8 cellular contexts compared by ENCODE assay signal in the genomic region with DNA sequence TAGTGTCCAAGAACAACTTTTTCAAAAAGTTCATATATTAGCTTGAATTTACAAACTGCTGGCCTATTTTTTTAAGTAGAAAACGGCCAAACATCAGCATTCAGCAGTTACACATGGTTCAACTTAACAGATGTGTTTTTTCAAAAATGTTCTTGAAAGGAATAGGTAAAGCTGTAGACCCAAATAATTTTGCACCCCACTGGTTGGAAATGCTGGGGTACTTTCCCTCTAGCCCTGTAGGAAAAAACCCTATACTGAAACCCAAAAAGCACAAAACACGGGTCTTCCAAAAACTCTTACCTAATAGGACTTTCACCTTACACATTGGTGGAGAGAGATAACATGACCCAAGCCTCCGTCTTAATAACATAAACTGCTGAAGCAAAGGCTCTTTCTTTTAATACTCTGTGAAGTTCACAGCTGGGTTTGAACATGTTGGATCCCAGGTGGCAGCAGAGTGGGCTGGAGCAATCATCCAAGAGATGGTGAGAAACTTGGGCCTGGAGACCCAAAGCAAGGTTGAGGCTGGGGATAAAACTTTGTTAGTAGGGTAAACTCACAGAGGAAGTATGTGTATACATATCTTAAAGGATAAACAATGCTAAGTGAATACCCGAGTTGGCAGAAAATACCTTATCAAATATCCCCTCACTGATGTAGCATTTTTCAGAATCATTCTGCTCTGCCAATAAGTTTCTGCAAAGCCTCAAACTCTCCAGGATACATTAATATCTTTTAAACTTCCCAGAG. TPM values are rescaled to one million over a fixed set of nuclear protein-coding genes. Genes with fewer than 3 reads are reported as not detected.
A peak's percentile ranks its signal among the peaks of the same experiment; 100 is the strongest.
DNase-seq lines count a peak whose midpoint lies in the region; ATAC-seq, FAIRE-seq and TF ChIP-seq lines count a peak whose summit lies in the region.

No MANE protein-coding gene starts in this region.

- CTCF ChIA-PET in activated naive CD4-positive, alpha-beta T cell treated with anti-CD3 and anti-CD28 coated beads, Interleukin-2, amount 10 ng/mL, durations not matched to agents 7 days and 5 days (lab: Charles Lee) = interaction anchor here (1.2 to 2.0 kb wide), 2 partner anchors 12 to 16 kb away, joined by 3 to 5 read pairs; no protein-coding TSS in a partner anchor

- H3K4me1 Mint-ChIP-seq in activated naive CD4-positive, alpha-beta T cell treated with anti-CD3 and anti-CD28 coated beads, Interleukin-2, amount 10 ng/mL, durations not matched to agents 7 days and 5 days = peaks cover 83% of the 10 kb centered on the region
- peaks cover 26% of the 10 kb centered on the region for H3K4me1 Mint-ChIP-seq in activated T-helper 17 cell treated with anti-CD3 and anti-CD28 coated beads, Interleukin-2, amount 50 U/mL, for 72 hours

- H3K27me3 Mint-ChIP-seq in activated naive CD4-positive, alpha-beta T cell treated with anti-CD3 and anti-CD28 coated beads, Interleukin-2, amount 10 ng/mL, durations not matched to agents 7 days and 5 days = no peaks in the 10 kb centered on the region
- H3K27me3 Mint-ChIP-seq in activated T-helper 17 cell treated with anti-CD3 and anti-CD28 coated beads, Interleukin-2, amount 50 U/mL, for 72 hours = no peaks in the 10 kb centered on the region

- H3K4me3 ChIP-seq in kidney (ENCODE audit: low read length in 2 of 2) (peak overlapping the region; percentile 86 to 90), transverse colon (peak overlapping the region; percentile 57 to 78 (median 64))

- TF ChIP-seq EP300 in transverse colon (IDR thresholded peaks at IDR 0.05; ENCODE audit: low read depth) = no peak

- in situ Hi-C loops in transverse colon (cut with MboI; ENCODE audit: low pct_ligation_motif_present in 1 of 4, low pct_unique_long_range_greater_than_20kb in 1 of 4, low sequenced_read_pairs in 3 of 4) = no loop called here

- peaks cover 71% of the 10 kb centered on the region for H3K36me3 Mint-ChIP-seq in activated naive CD4-positive, alpha-beta T cell treated with anti-CD3 and anti-CD28 coated beads, Interleukin-2, amount 10 ng/mL, durations not matched to agents 7 days and 5 days
- H3K36me3 Mint-ChIP-seq in activated T-helper 17 cell treated with anti-CD3 and anti-CD28 coated beads, Interleukin-2, amount 50 U/mL, for 72 hours (ENCODE audit: low read depth) = peaks cover 100% of the 10 kb centered on the region

- H3K9ac ChIP-seq in kidney (ENCODE audit: low read length in 2 of 2) = peak overlapping the region; percentile 66 to 69

- no peak for DNase-seq in activated naive CD4-positive, alpha-beta T cell treated with anti-CD3 and anti-CD28 coated beads, Interleukin-2, amount 10 ng/mL, durations not matched to agents 7 days and 5 days
- no peak for DNase-seq in activated naive CD4-positive, alpha-beta T cell (lab: John Stamatoyannopoulos, UW)
- no peak for DNase-seq in kidney
- DNase-seq in transverse colon = no peak
- no peak for DNase-seq in cerebellar nuclear complex (lab: John Stamatoyannopoulos, UW)
- no peak for DNase-seq in activated CD8-positive, alpha-beta memory T cell treated with anti-CD3 and anti-CD28 coated beads, Interleukin-2, amount 50 U/mL, for 4 hours

- TF ChIP-seq CTCF in kidney (IDR thresholded peaks at IDR 0.05; ENCODE audit: borderline replicate concordance, extremely low read depth, insufficient read depth) (no peak), transverse colon (IDR thresholded peaks at IDR 0.05) (no peak)

- no peaks in the 10 kb centered on the region for H3K9me3 Mint-ChIP-seq in activated naive CD4-positive, alpha-beta T cell treated with anti-CD3 and anti-CD28 coated beads, Interleukin-2, amount 10 ng/mL, durations not matched to agents 7 days and 5 days
- no peaks in the 10 kb centered on the region for H3K9me3 Mint-ChIP-seq in activated T-helper 17 cell treated with anti-CD3 and anti-CD28 coated beads, Interleukin-2, amount 50 U/mL, for 72 hours

- H3K9me3 ChIP-seq in kidney (ENCODE audit: control insufficient read depth in 1 of 2, low read length in 2 of 2) = no peaks in the 10 kb centered on the region
- no peaks in the 10 kb centered on the region for H3K9me3 ChIP-seq in transverse colon

- no peak for FAIRE-seq in kidney (lab: Jason Lieb, UNC)

- intact Hi-C loops in kidney (cut with DNase I) (no loop called here), transverse colon (cut with DNase I; ENCODE audit: low total_unique reads) (no loop called here)

- H3K27ac ChIP-seq in kidney (ENCODE audit: low read depth in 2 of 2, low read length in 2 of 2) (peak overlapping the region; percentile 71), transverse colon (peak overlapping the region; percentile 86 to 92 (median 91))

- ATAC-seq in activated T-helper 17 cell treated with anti-CD3 and anti-CD28 coated beads, Interleukin-2, amount 50 U/mL, for 72 hours (replicated peaks) = no peak
- no peak for ATAC-seq in HG03108 (IDR thresholded peaks at IDR 0.05; ENCODE audit: unreplicated experiment)

- peak overlapping the region; percentile 99 for H3K4me3 Mint-ChIP-seq in activated naive CD4-positive, alpha-beta T cell treated with anti-CD3 and anti-CD28 coated beads, Interleukin-2, amount 10 ng/mL, durations not matched to agents 7 days and 5 days
- peak overlapping the region; percentile 96 for H3K4me3 Mint-ChIP-seq in activated T-helper 17 cell treated with anti-CD3 and anti-CD28 coated beads, Interleukin-2, amount 50 U/mL, for 72 hours

- WGBS in transverse colon (ENCODE audit: low coverage in 1 of 2), 2 donors = 24 to 30% methylated on average over 2 to 4 of the region's 4 CpGs

- no peaks in the 10 kb centered on the region for H3K27me3 ChIP-seq in transverse colon

- peak overlapping the region; percentile 97 for H3K27ac Mint-ChIP-seq in activated naive CD4-positive, alpha-beta T cell treated with anti-CD3 and anti-CD28 coated beads, Interleukin-2, amount 10 ng/mL, durations not matched to agents 7 days and 5 days
- H3K27ac Mint-ChIP-seq in activated T-helper 17 cell treated with anti-CD3 and anti-CD28 coated beads, Interleukin-2, amount 50 U/mL, for 72 hours = peak overlapping the region; percentile 88

- peaks cover 9 to 13% of the 10 kb centered on the region in 2 donors for H3K4me1 ChIP-seq in kidney (ENCODE audit: control insufficient read depth in 1 of 2, insufficient read depth in 1 of 2, low read depth in 1 of 2, low read length in 2 of 2)
- peaks cover 11 to 42% (median 33%) of the 10 kb centered on the region in 4 donors for H3K4me1 ChIP-seq in transverse colon

- H3K36me3 ChIP-seq in kidney (ENCODE audit: control insufficient read depth in 1 of 2, insufficient read depth in 2 of 2, low read length in 2 of 2) (peaks cover 6 to 13% of the 10 kb centered on the region in 2 donors), transverse colon (peaks cover 0 to 15% (median 7%) of the 10 kb centered on the region in 4 donors)

- no peak for TF ChIP-seq POLR2A in transverse colon (IDR thresholded peaks at IDR 0.05)

RNA-seq across cellular contexts. Expression of a gene that starts 0.6 kb away (rescaled TPM):
- 10 to 100 TPM; 43.5 to 68.1 TPM for total RNA-seq in activated T-helper 17 cell treated with anti-CD3 and anti-CD28 coated beads, Interleukin-2, amount 50 U/mL, for 72 hours
- total RNA-seq in kidney (13.9 TPM), transverse colon (10 to 100 TPM in 3 of 4 donors, 1 to 10 TPM in 1; 8.2 to 15.9 (median 14.6) TPM)
- polyA plus RNA-seq in kidney (ENCODE audit: insufficient read depth, low read depth, low replicate concordance) = 9.2 TPM

RNA-seq across cellular contexts. Expression of a gene that starts 4.8 kb away (rescaled TPM):
- total RNA-seq in activated T-helper 17 cell treated with anti-CD3 and anti-CD28 coated beads, Interleukin-2, amount 50 U/mL, for 72 hours = 100 to 1,000 TPM in 1 of 2 donors, 10 to 100 TPM in 1; 69.5 to 112 TPM
- total RNA-seq in kidney (82.9 TPM), transverse colon (10 to 100 TPM; 41.0 to 54.5 (median 46.6) TPM)
- 160 TPM for polyA plus RNA-seq in kidney (ENCODE audit: insufficient read depth, low read depth, low replicate concordance)
